ENCODE assay signal across 25 cellular contexts in the genomic region with DNA sequence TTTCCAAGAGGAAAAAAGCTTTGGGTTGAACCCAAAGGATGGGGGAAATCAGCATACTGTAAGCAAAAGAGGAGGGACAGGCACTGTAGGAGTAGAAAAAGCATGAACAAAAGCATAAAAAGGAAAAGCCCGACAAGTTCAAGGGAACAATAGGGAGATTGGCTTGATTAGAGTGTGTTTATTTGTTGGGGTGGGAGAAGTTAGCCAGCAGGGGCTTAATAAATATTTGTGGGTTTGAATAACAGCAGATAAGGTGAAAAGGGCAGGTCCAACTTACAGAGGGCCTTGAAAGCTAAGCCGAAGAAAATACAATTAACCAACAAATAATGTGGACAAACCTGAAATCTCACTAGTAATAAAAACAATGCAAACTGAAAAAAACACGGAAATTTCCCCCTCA.
A peak's percentile ranks its signal among the peaks of the same experiment; 100 is the strongest.
DNase-seq lines count a peak whose midpoint lies in the region; ATAC-seq and TF ChIP-seq lines count a peak whose summit lies in the region.
"Had no signal": no experiment of that assay in that cellular context is flagged by ENCODE, and none has a peak within 500 bp of the region (broad histone marks: within the 10 kb centered on the region; RNA-seq: fewer than 3 reads in every experiment).

No MANE protein-coding gene starts in this region.

- WGBS in smooth muscle cell (ENCODE audit: low lambda C conversion rate): 49% methylated on average over 3 of the region's 3 CpGs

- H3K27me3 ChIP-seq in lower lobe of right lung (ENCODE audit: low read depth) (no peaks in the 10 kb centered on the region), smooth muscle cell (ENCODE audit: low read depth) (no peaks in the 10 kb centered on the region)
- H3K27me3 ChIP-seq: brain microvascular endothelial cell, Peyer's patch, transverse colon had no signal

- H3K36me3 ChIP-seq in lower lobe of right lung (no peaks in the 10 kb centered on the region), smooth muscle cell (ENCODE audit: low read depth) (no peaks in the 10 kb centered on the region)
- H3K36me3 ChIP-seq: brain microvascular endothelial cell, Peyer's patch, transverse colon, WERI-Rb-1 had no signal

- no peak overlapping the region for H2AFZ ChIP-seq in smooth muscle cell (ENCODE audit: low read depth)

- intact Hi-C loops in lower lobe of right lung (cut with DNase I): no loop called here
- intact Hi-C loops in activated CD4-positive, alpha-beta T cell treated with anti-CD3 and anti-CD28 coated beads, Interleukin-2, amount 10 ng/mL, durations not matched to agents 24 days and 14 days (cut with micrococcal nuclease): no loop called here

- no peaks in the 10 kb centered on the region for H3K9me3 Mint-ChIP-seq in activated CD4-positive, alpha-beta T cell treated with anti-CD3 and anti-CD28 coated beads, Interleukin-2, amount 10 ng/mL, durations not matched to agents 24 days and 14 days
- H3K9me3 Mint-ChIP-seq: activated CD4-positive, alpha-beta T cell treated with anti-CD3 and anti-CD28 coated beads, Interleukin-2, amount 10 ng/mL, durations not matched to agents 7 days and 5 days; activated T-cell treated with anti-CD3 and anti-CD28 coated beads, Interleukin-2, amount 50 U/mL, for 4 hours; CD8-positive, alpha-beta memory T cell had no signal

- H3K79me2 ChIP-seq in smooth muscle cell (ENCODE audit: low read depth): no peaks in the 10 kb centered on the region

- H4K20me1 ChIP-seq in smooth muscle cell (ENCODE audit: low read depth): no peaks in the 10 kb centered on the region

- H3K4me3 ChIP-seq in lower lobe of right lung (no peak overlapping the region), smooth muscle cell (no peak overlapping the region)
- H3K4me3 ChIP-seq: Peyer's patch, transverse colon had no signal

- no peak overlapping the region for H3K4me2 ChIP-seq in smooth muscle cell

- no peak overlapping the region for H3K9ac ChIP-seq in smooth muscle cell (ENCODE audit: low read depth)

- ATAC-seq in lower lobe of right lung (no peak), GM18867 (IDR thresholded peaks at IDR 0.05; ENCODE audit: unreplicated experiment) (no peak)
- ATAC-seq: activated T-cell treated with anti-CD3 and anti-CD28 coated beads, Interleukin-2, amount 50 U/mL, for 4 hours; stimulated activated naive CD8-positive, alpha-beta T cell treated with anti-CD3 and anti-CD28 coated beads, Interleukin-15, Interleukin-2, amounts not matched to agents 100 U/mL and 50 U/mL, for 24 hours had no signal

- H3K9me3 ChIP-seq in lower lobe of right lung (no peaks in the 10 kb centered on the region), smooth muscle cell (replicated peaks; ENCODE audit: low read depth) (no peaks in the 10 kb centered on the region)
- H3K9me3 ChIP-seq: Peyer's patch, transverse colon had no signal

- no peaks in the 10 kb centered on the region for H3K27me3 Mint-ChIP-seq in activated CD4-positive, alpha-beta T cell treated with anti-CD3 and anti-CD28 coated beads, Interleukin-2, amount 10 ng/mL, durations not matched to agents 24 days and 14 days
- H3K27me3 Mint-ChIP-seq: activated CD4-positive, alpha-beta T cell treated with anti-CD3 and anti-CD28 coated beads, Interleukin-2, amount 10 ng/mL, durations not matched to agents 7 days and 5 days; B cell; CD8-positive, alpha-beta memory T cell had no signal

- H3K4me1 ChIP-seq in lower lobe of right lung (peaks cover 31% of the 10 kb centered on the region), smooth muscle cell (ENCODE audit: low read depth) (peaks cover 20% of the 10 kb centered on the region)

- H3K27ac Mint-ChIP-seq in activated CD4-positive, alpha-beta T cell treated with anti-CD3 and anti-CD28 coated beads, Interleukin-2, amount 10 ng/mL, durations not matched to agents 24 days and 14 days: no peak overlapping the region
- H3K27ac Mint-ChIP-seq: activated CD4-positive, alpha-beta T cell treated with anti-CD3 and anti-CD28 coated beads, Interleukin-2, amount 10 ng/mL, durations not matched to agents 7 days and 5 days; B cell had no signal

- H3F3A ChIP-seq in smooth muscle cell (ENCODE audit: low read depth): peaks cover 13% of the 10 kb centered on the region

- H3K4me3 Mint-ChIP-seq in activated CD4-positive, alpha-beta T cell treated with anti-CD3 and anti-CD28 coated beads, Interleukin-2, amount 10 ng/mL, durations not matched to agents 24 days and 14 days: no peak overlapping the region
- H3K4me3 Mint-ChIP-seq: activated CD4-positive, alpha-beta T cell treated with anti-CD3 and anti-CD28 coated beads, Interleukin-2, amount 10 ng/mL, durations not matched to agents 7 days and 5 days; activated T-cell treated with anti-CD3 and anti-CD28 coated beads, Interleukin-2, amount 50 U/mL, for 4 hours; B cell; CD8-positive, alpha-beta memory T cell had no signal

- H3K36me3 Mint-ChIP-seq in activated CD4-positive, alpha-beta T cell treated with anti-CD3 and anti-CD28 coated beads, Interleukin-2, amount 10 ng/mL, durations not matched to agents 24 days and 14 days (ENCODE audit: low read depth): peaks cover 23% of the 10 kb centered on the region

- no peak for TF ChIP-seq CTCF in VCaP (conservative IDR thresholded peaks at IDR 0.05)
- TF ChIP-seq CTCF in lower lobe of right lung (IDR thresholded peaks at IDR 0.05): no peak
- no peak for TF ChIP-seq CTCF in smooth muscle cell (IDR thresholded peaks at IDR 0.05; ENCODE audit: borderline replicate concordance, insufficient read depth, poor library complexity, severe bottlenecking)

- H3K27ac ChIP-seq in VCaP (0 out of 2 replicates have a peak overlapping the region, but pooled peaks have one; percentile 9), lower lobe of right lung (peak overlapping the region; percentile 8), smooth muscle cell (ENCODE audit: low read depth) (peak overlapping the region; percentile 51)
- H3K27ac ChIP-seq: brain microvascular endothelial cell, Peyer's patch, WERI-Rb-1 had no signal

- H3K4me1 Mint-ChIP-seq in activated CD4-positive, alpha-beta T cell treated with anti-CD3 and anti-CD28 coated beads, Interleukin-2, amount 10 ng/mL, durations not matched to agents 24 days and 14 days: no peaks in the 10 kb centered on the region
- H3K4me1 Mint-ChIP-seq: activated CD4-positive, alpha-beta T cell treated with anti-CD3 and anti-CD28 coated beads, Interleukin-2, amount 10 ng/mL, durations not matched to agents 7 days and 5 days; B cell; CD8-positive, alpha-beta memory T cell had no signal

- DNase-seq in ELF-1 (ENCODE audit: low read depth, low spot score) (peak; percentile 21), lower lobe of right lung (no peak), smooth muscle cell (lab: John Stamatoyannopoulos, UW; ENCODE audit: unreplicated experiment) (no peak), NCI-H1694 treated with DMSO at 0.1 percent for 48 hours (lab: John Stamatoyannopoulos, UW) (no peak)
- DNase-seq in activated CD4-positive, alpha-beta T cell treated with anti-CD3 and anti-CD28 coated beads, Interleukin-2, amount 10 ng/mL, durations not matched to agents 24 days and 14 days: no peak
- DNase-seq in stimulated activated CD4-positive, alpha-beta T cell treated with anti-CD3 and anti-CD28 coated beads, Interleukin-1b, Interleukin-23, amount 100 ng/mL, for 48 hours: no peak
- DNase-seq: activated CD4-positive, alpha-beta T cell treated with anti-CD3 and anti-CD28 coated beads, Interleukin-2, amount 10 ng/mL, durations not matched to agents 7 days and 5 days; activated T-cell treated with anti-CD3 and anti-CD28 coated beads, Interleukin-2, amount 50 U/mL, for 4 hours; brain microvascular endothelial cell; CD8-positive, alpha-beta memory T cell; GF-D8; Kasumi-1; NCI-H1048; NCI-H1930; NCI-H526 treated with DMSO at 0.1 percent for 48 hours; Peyer's patch; posterior cingulate gyrus; stimulated activated naive CD8-positive, alpha-beta T cell treated with anti-CD3 and anti-CD28 coated beads, Interleukin-15, Interleukin-2, amounts not matched to agents 100 U/mL and 50 U/mL, for 24 hours; SW 1271; T-helper 9 cell; transverse colon; WERI-Rb-1 had no signal
